In the genomic region with DNA sequence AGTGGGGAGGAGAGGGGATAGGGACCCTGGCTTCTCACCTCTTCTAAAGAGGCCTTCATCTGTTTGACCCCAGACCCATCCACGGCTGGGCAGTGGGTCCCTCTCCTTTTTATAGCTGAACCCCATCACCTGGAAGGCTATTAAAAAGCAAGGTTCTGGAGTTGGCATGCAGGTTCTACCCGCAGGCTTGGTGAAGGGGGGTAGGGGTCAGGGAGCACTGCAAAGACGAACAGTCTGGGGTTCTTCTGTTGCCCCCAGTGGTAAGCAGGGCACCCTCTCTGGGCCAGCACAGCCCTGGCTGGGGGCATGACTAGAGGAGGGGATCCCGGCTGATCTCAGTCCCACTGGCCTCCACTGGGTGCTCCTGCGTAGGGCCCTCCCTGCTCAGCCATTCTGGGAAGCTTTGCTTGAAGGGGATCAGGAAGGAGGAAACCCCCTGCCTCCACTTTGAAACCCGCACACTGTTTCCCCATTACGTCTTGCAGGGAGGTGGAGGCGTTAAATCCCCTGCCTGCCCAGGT, we compare ENCODE assay signal across 14 cellular contexts. TPM values are rescaled to one million over a fixed set of nuclear protein-coding genes. Genes with fewer than 3 reads are reported as not detected.
DNase-seq lines count a peak whose midpoint lies in the region; ATAC-seq, FAIRE-seq and TF ChIP-seq lines count a peak whose summit lies in the region.
"Had no signal": no experiment of that assay in that cellular context is flagged by ENCODE, and none has a peak within 500 bp of the region (broad histone marks: within the 10 kb centered on the region; RNA-seq: fewer than 3 reads in every experiment).

No MANE protein-coding gene starts in this region.

- H3K79me2 ChIP-seq in K562 (ENCODE audit: control insufficient read depth, insufficient read depth, low read length): peaks cover 99% of the 10 kb centered on the region
- peaks cover 64% of the 10 kb centered on the region for H3K79me2 ChIP-seq in MM.1S (ENCODE audit: low read length)

- H3K4me2 ChIP-seq in K562 (ENCODE audit: insufficient read depth, low read length) (peak overlapping the region; percentile 55; the same call in 1 of the 2 replicates), MM.1S (ENCODE audit: low read depth, low read length) (no peak overlapping the region)

- TF ChIP-seq EP300 in K562 (IDR thresholded peaks at IDR 0.05; ENCODE audit: low read length): no peak

- H4K20me1 ChIP-seq in K562 (replicated peaks; ENCODE audit: control insufficient read depth, insufficient read depth, low read length): 0 out of 2 replicates have a peak, but pooled peaks cover 5% of the 10 kb centered on the region
- no peaks in the 10 kb centered on the region for H4K20me1 ChIP-seq in MM.1S (ENCODE audit: insufficient read depth, low read length)

- peaks cover 2% of the 10 kb centered on the region; the same call in 1 of the 2 replicates for H3K27me3 Mint-ChIP-seq in HFFc6 (ENCODE audit: insufficient read depth)
- H3K27me3 Mint-ChIP-seq in activated naive CD4-positive, alpha-beta T cell treated with anti-CD3 and anti-CD28 coated beads, Interleukin-2, amount 10 ng/mL, durations not matched to agents 7 days and 5 days: no peaks in the 10 kb centered on the region
- H3K27me3 Mint-ChIP-seq: activated CD4-positive, alpha-beta T cell treated with anti-CD3 and anti-CD28 coated beads, Interleukin-2, amount 10 ng/mL, durations not matched to agents 7 days and 5 days had no signal

- H3K36me3 Mint-ChIP-seq in HFFc6 (ENCODE audit: low read depth): peaks cover 24% of the 10 kb centered on the region
- peaks cover 11% of the 10 kb centered on the region for H3K36me3 Mint-ChIP-seq in stimulated activated effector memory CD8-positive, alpha-beta T cell treated with anti-CD3 and anti-CD28 coated beads, Interleukin-12 subunit alpha, Interleukin-12 subunit beta, amount 100 ng/mL, for 72 hours
- H3K36me3 Mint-ChIP-seq in activated naive CD4-positive, alpha-beta T cell treated with anti-CD3 and anti-CD28 coated beads, Interleukin-2, amount 10 ng/mL, durations not matched to agents 7 days and 5 days: peaks cover 31% of the 10 kb centered on the region

- whole genome bisulfite sequencing in K562 (ENCODE audit: insufficient coverage, low coverage, missing lambda C conversion rate): 76% methylated on average over 8 of the region's 8 CpGs
- WGBS in liver: 75% methylated on average over 8 of the region's 8 CpGs

- peaks cover 36% of the 10 kb centered on the region for H3K4me1 Mint-ChIP-seq in HFFc6 (ENCODE audit: low read depth)
- H3K4me1 Mint-ChIP-seq in stimulated activated effector memory CD8-positive, alpha-beta T cell treated with anti-CD3 and anti-CD28 coated beads, Interleukin-12 subunit alpha, Interleukin-12 subunit beta, amount 100 ng/mL, for 72 hours: peaks cover 88% of the 10 kb centered on the region
- peaks cover 16% of the 10 kb centered on the region for H3K4me1 Mint-ChIP-seq in activated naive CD4-positive, alpha-beta T cell treated with anti-CD3 and anti-CD28 coated beads, Interleukin-2, amount 10 ng/mL, durations not matched to agents 7 days and 5 days

- DNase-seq in HFFc6 (no peak), K562 (ENCODE audit: extremely low read depth in 1 of 4, low spot score in 3 of 4) (no peak), amniotic stem cell (lab: John Stamatoyannopoulos, UW) (no peak), MM.1S (no peak)
- DNase-seq in stimulated activated effector memory CD8-positive, alpha-beta T cell treated with anti-CD3 and anti-CD28 coated beads, Interleukin-12 subunit alpha, Interleukin-12 subunit beta, amount 100 ng/mL, for 72 hours (ENCODE audit: low spot score in 2 of 2): no peak
- DNase-seq in activated naive CD4-positive, alpha-beta T cell treated with anti-CD3 and anti-CD28 coated beads, Interleukin-2, amount 10 ng/mL, durations not matched to agents 7 days and 5 days: no peak
- DNase-seq: activated CD4-positive, alpha-beta T cell treated with anti-CD3 and anti-CD28 coated beads, Interleukin-2, amount 10 ng/mL, durations not matched to agents 7 days and 5 days; DND-41; NCI-H1694 treated with DMSO at 0.1 percent for 48 hours; NCI-H446 treated with DMSO at 0.1 percent for 48 hours had no signal

- 0 out of 2 replicates have a peak overlapping the region, but pooled peaks have one; percentile 7 for H3K4me3 Mint-ChIP-seq in HFFc6
- no peak overlapping the region for H3K4me3 Mint-ChIP-seq in stimulated activated effector memory CD8-positive, alpha-beta T cell treated with anti-CD3 and anti-CD28 coated beads, Interleukin-12 subunit alpha, Interleukin-12 subunit beta, amount 100 ng/mL, for 72 hours
- H3K4me3 Mint-ChIP-seq in activated naive CD4-positive, alpha-beta T cell treated with anti-CD3 and anti-CD28 coated beads, Interleukin-2, amount 10 ng/mL, durations not matched to agents 7 days and 5 days: no peak overlapping the region
- H3K4me3 Mint-ChIP-seq: activated CD4-positive, alpha-beta T cell treated with anti-CD3 and anti-CD28 coated beads, Interleukin-2, amount 10 ng/mL, durations not matched to agents 7 days and 5 days had no signal

- POLR2A ChIA-PET in K562 (lab: Yijun Ruan, JAX): interaction anchor here (0.6 to 2.4 kb wide), 4 partner anchors 12 to 37 kb away, joined by 3 to 7 read pairs (median 6); no protein-coding TSS in a partner anchor

- TF ChIP-seq RAD21 in K562 (CRISPR knock-in tag; conservative IDR thresholded peaks at IDR 0.05 in 1 of 2, IDR thresholded peaks at IDR 0.05 in 1 of 2) (no peak), liver (IDR thresholded peaks at IDR 0.05) (no peak)

- H2AFZ ChIP-seq in K562 (ENCODE audit: low read depth, low read length) (no peak overlapping the region), MM.1S (ENCODE audit: low read length) (no peak overlapping the region)

- H3K27me3 ChIP-seq in K562 (ENCODE audit: control insufficient read depth in 2 of 2, insufficient read depth in 2 of 2, low read length in 2 of 2): no peaks in the 10 kb centered on the region
- H3K27me3 ChIP-seq in liver (ENCODE audit: control insufficient read depth in 4 of 4, insufficient read depth in 4 of 4, low read length in 3 of 4): no peaks in the 10 kb centered on the region
- no peaks in the 10 kb centered on the region for H3K27me3 ChIP-seq in MM.1S (replicated peaks; ENCODE audit: insufficient read depth, low read length)
- H3K27me3 ChIP-seq: BLaER1, gastroesophageal sphincter had no signal

- H3K9me3 Mint-ChIP-seq in HFFc6: no peaks in the 10 kb centered on the region
- H3K9me3 Mint-ChIP-seq in stimulated activated effector memory CD8-positive, alpha-beta T cell treated with anti-CD3 and anti-CD28 coated beads, Interleukin-12 subunit alpha, Interleukin-12 subunit beta, amount 100 ng/mL, for 72 hours: no peaks in the 10 kb centered on the region
- no peaks in the 10 kb centered on the region for H3K9me3 Mint-ChIP-seq in activated naive CD4-positive, alpha-beta T cell treated with anti-CD3 and anti-CD28 coated beads, Interleukin-2, amount 10 ng/mL, durations not matched to agents 7 days and 5 days
- H3K9me3 Mint-ChIP-seq: activated CD4-positive, alpha-beta T cell treated with anti-CD3 and anti-CD28 coated beads, Interleukin-2, amount 10 ng/mL, durations not matched to agents 7 days and 5 days had no signal

- H3K36me3 ChIP-seq in K562 (ENCODE audit: control insufficient read depth, insufficient read depth, low read length) (peaks cover 57% of the 10 kb centered on the region), liver (ENCODE audit: control insufficient read depth in 4 of 4, insufficient read depth in 3 of 4, low read depth in 1 of 4, low read length in 3 of 4) (no peaks in the 10 kb centered on the region), MM.1S (replicated peaks; ENCODE audit: insufficient read depth, low read length) (no peaks in the 10 kb centered on the region)

- ATAC-seq in K562: peak; percentile 9
- ATAC-seq in stimulated activated effector memory CD8-positive, alpha-beta T cell treated with anti-CD3 and anti-CD28 coated beads, Interleukin-12 subunit alpha, Interleukin-12 subunit beta, amount 100 ng/mL, for 72 hours: no peak

- TF ChIP-seq POLR2A in K562 (conservative IDR thresholded peaks at IDR 0.05): no peak

- H3K9me2 ChIP-seq in MM.1S (replicated peaks; ENCODE audit: insufficient read depth, low read length): no peaks in the 10 kb centered on the region

- no peak overlapping the region for H3K4me3 ChIP-seq in K562
- no peak overlapping the region for H3K4me3 ChIP-seq in liver (ENCODE audit: low read depth in 1 of 3, low read length in 3 of 3)
- H3K4me3 ChIP-seq in MM.1S (ENCODE audit: low read length): no peak overlapping the region
- H3K4me3 ChIP-seq: BLaER1, gastroesophageal sphincter, SK-N-MC had no signal

- peak overlapping the region; percentile 65 to 84 for H3K9ac ChIP-seq in K562 (ENCODE audit: insufficient read depth in 1 of 2, low read depth in 2 of 2, low read length in 2 of 2)
- peak overlapping the region; percentile 46 to 78 for H3K9ac ChIP-seq in liver (ENCODE audit: low read depth in 1 of 2, low read length in 2 of 2)
- no peak overlapping the region for H3K9ac ChIP-seq in MM.1S (ENCODE audit: low read length)
- H3K9ac ChIP-seq: BLaER1 had no signal

- no peaks in the 10 kb centered on the region for H3F3A ChIP-seq in MM.1S (ENCODE audit: insufficient read depth, low read length)

- no peaks in the 10 kb centered on the region for H3K9me3 ChIP-seq in K562 (replicated peaks; ENCODE audit: control insufficient read depth, insufficient read depth, low read depth, low read length)
- H3K9me3 ChIP-seq in liver (ENCODE audit: control insufficient read depth in 4 of 4, low read length in 3 of 4): no peaks in the 10 kb centered on the region
- H3K9me3 ChIP-seq in MM.1S (replicated peaks; ENCODE audit: insufficient read depth, low read length): no peaks in the 10 kb centered on the region
- H3K9me3 ChIP-seq: BLaER1, gastroesophageal sphincter had no signal

- H3K27ac ChIP-seq in K562 (ENCODE audit: extremely low read depth, low read depth, low read length): peak overlapping the region; percentile 79
- peak overlapping the region; percentile 90 to 91 for H3K27ac ChIP-seq in liver (ENCODE audit: low read depth in 1 of 2, low read length in 2 of 2)
- H3K27ac ChIP-seq in MM.1S (ENCODE audit: low read length): no peak overlapping the region
- H3K27ac ChIP-seq: SK-N-MC had no signal

- no peak for FAIRE-seq in K562 (lab: Jason Lieb, UNC)

- H3K27ac Mint-ChIP-seq in HFFc6: peak overlapping the region; percentile 68
- peak overlapping the region; percentile 68 for H3K27ac Mint-ChIP-seq in stimulated activated effector memory CD8-positive, alpha-beta T cell treated with anti-CD3 and anti-CD28 coated beads, Interleukin-12 subunit alpha, Interleukin-12 subunit beta, amount 100 ng/mL, for 72 hours
- H3K27ac Mint-ChIP-seq in activated naive CD4-positive, alpha-beta T cell treated with anti-CD3 and anti-CD28 coated beads, Interleukin-2, amount 10 ng/mL, durations not matched to agents 7 days and 5 days: no peak overlapping the region
- H3K27ac Mint-ChIP-seq: activated CD4-positive, alpha-beta T cell treated with anti-CD3 and anti-CD28 coated beads, Interleukin-2, amount 10 ng/mL, durations not matched to agents 7 days and 5 days had no signal

- intact Hi-C loops in K562 (cut with micrococcal nuclease): no loop called here

- in situ Hi-C loops in K562 (cut with MboI): no loop called here

- no TSS peak for BruUV-seq in K562 (replicated peaks; lab: Mats Ljungman, UMichigan)

- TF ChIP-seq CTCF in HFFc6 (IDR thresholded peaks at IDR 0.05): no peak
- no peak for TF ChIP-seq CTCF in K562 (IDR thresholded peaks at IDR 0.05 in 2 of 3, conservative IDR thresholded peaks at IDR 0.05 in 1 of 3; ENCODE audit: insufficient read depth in 2 of 3, low read depth in 1 of 3, low read length in 3 of 3)
- TF ChIP-seq CTCF in liver (IDR thresholded peaks at IDR 0.05; ENCODE audit: low read depth, low read length, missing input control): no peak
- no peak for TF ChIP-seq CTCF in MM.1S (IDR thresholded peaks at IDR 0.05; ENCODE audit: low read length)

- H3K4me1 ChIP-seq in K562 (replicated peaks in 1 of 2; ENCODE audit: control insufficient read depth in 2 of 2, insufficient read depth in 2 of 2, low read length in 2 of 2) (peaks cover 35 to 44% of the 10 kb centered on the region in 2 experiments), liver (ENCODE audit: control insufficient read depth in 4 of 4, insufficient read depth in 4 of 4, low read length in 3 of 4) (peaks cover 24 to 68% (median 61%) of the 10 kb centered on the region in 4 donors), MM.1S (ENCODE audit: low read length) (no peaks in the 10 kb centered on the region)

- CTCF ChIA-PET in K562 (lab: Yijun Ruan, JAX; ENCODE audit: low intra/inter-chr PET ratio): no interaction called here
- CTCF ChIA-PET in activated naive CD4-positive, alpha-beta T cell treated with anti-CD3 and anti-CD28 coated beads, Interleukin-2, amount 10 ng/mL, durations not matched to agents 7 days and 5 days (lab: Charles Lee): no interaction called here

- peaks cover 11% of the 10 kb centered on the region for H3K9me1 ChIP-seq in K562 (ENCODE audit: control insufficient read depth, insufficient read depth, low read length)

RNA-seq across cellular contexts. Expression of a gene that starts 13.6 kb away (rescaled TPM):
- total RNA-seq in HFFc6 (2021; fragmentation: NEBNext Ultra II Directional; extraction: Animal tissue kit (Norgen Biotek cat#: 25700)): 10 to 100 TPM; 35.9 to 48.0 (median 43.5) TPM
- 107 and 183 TPM in 2 replicates for total RNA-seq in K562 (2011; cell fraction: chromatin; rRNA removed; ENCODE audit: low replicate concordance)
- total RNA-seq in K562 (2011; cell fraction: nucleolus; rRNA removed): 75.7 and 79.0 TPM in 2 replicates
- 101 and 152 TPM in 2 replicates for total RNA-seq in K562 (2011; cell fraction: nucleoplasm; rRNA removed)
- total RNA-seq in K562 (2014; rRNA removed): 16.1 and 19.1 TPM in 2 replicates
- total RNA-seq in K562 (2014; rRNA removed; fragmentation: Illumina TruSeq; extraction: Trizol): 10.3 and 10.8 TPM in 2 replicates
- 9.7 and 11.5 TPM in 2 replicates for total RNA-seq in K562 (2015; rRNA removed; fragmentation: Illumina TruSeq; extraction: Trizol)
- total RNA-seq in K562 (2021): 66.4 and 82.5 TPM in 2 replicates
- polyA plus RNA-seq in K562 (2011; rRNA removed): 8.1 and 19.2 TPM in 2 replicates
- 17.6 and 21.0 TPM in 2 replicates for polyA plus RNA-seq in K562 (2011; cell fraction: cytosol; rRNA removed)
- 46.1 and 50.8 TPM in 2 replicates for polyA plus RNA-seq in K562 (2011; cell fraction: nucleus; rRNA removed)
- polyA plus RNA-seq in K562 (2012): 51.9 and 88.9 TPM in 2 replicates
- 39.4 and 41.6 TPM in 2 replicates for polyA plus RNA-seq in K562 (2014; fragmentation: Illumina TruSeq; extraction: Trizol)
- polyA plus RNA-seq in K562 (2014; fragmentation: Nextera tagmentation; extraction: Ambion mirVana): 1 to 10 TPM in 1 of 2 experiments, under 1 TPM in 1; 0.94 to 1.9 TPM
- polyA plus RNA-seq in K562 (2014; rRNA removed): 15.6 and 21.0 TPM in 2 replicates
- polyA minus RNA-seq in K562 (2011; rRNA and poly(A)+ RNA removed): 20.3 and 24.1 TPM in 2 replicates
- 45.6 and 90.6 TPM in 2 replicates for polyA minus RNA-seq in K562 (2011; cell fraction: cytosol; rRNA and poly(A)+ RNA removed)
- 26.0 and 43.0 TPM in 2 replicates for polyA minus RNA-seq in K562 (2011; cell fraction: nucleus; rRNA and poly(A)+ RNA removed)
- 10 to 100 TPM; 14.1 to 15.6 TPM for total RNA-seq in liver
- 1 to 10 TPM; 1.7 to 6.1 TPM for polyA plus RNA-seq in liver
